Comparison of ENCODE assay signal across 19 cellular contexts in the genomic region with DNA sequence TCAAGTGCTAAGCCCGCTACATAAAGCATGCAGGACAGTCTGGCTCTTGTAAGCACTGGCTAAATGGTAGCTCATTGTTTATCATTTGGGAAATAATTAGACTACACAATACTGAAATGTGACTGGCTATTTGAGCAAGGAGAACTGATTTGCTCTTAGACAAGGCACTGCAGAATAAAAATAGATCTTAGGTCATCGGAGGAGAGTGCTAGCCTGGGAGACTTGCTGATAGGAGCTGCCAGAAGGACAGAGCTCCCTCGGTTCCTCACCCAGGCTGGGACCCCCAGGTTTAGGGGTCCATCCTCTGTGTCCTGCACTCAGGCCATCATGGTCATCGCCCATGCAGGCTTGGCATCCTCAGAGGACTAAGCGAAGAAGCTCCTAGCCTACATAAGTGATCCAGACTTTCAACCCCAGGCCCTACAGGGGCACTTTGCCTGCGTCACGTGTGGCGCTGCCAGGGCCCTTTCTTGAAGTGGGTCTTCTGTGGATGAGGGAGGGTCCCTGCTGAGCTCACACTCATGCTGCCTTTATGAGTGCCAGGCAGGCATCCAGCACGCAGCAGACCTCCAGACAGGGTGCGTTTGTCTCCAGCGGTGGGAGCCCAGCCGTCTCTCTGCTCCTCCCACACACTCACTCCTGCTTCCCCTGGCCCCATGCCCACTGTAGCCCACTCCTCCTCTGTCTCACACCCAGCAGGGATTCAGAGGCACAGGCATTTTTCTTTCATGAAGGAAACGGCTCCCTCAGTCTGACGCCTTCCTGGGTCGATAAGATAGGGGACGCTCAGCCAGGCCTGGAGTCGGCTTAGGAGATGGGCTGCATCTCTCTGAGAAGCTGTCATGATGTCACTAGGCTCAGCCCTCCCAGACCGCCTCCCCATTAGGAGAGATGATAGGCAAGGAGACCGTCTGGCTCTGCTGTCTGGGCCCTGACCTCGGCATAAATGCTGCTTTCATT.
DNase-seq lines count a peak whose midpoint lies in the region; ATAC-seq and TF ChIP-seq lines count a peak whose summit lies in the region.
"Had no signal": no experiment of that assay in that cellular context is flagged by ENCODE, and none has a peak within 500 bp of the region (broad histone marks: within the 10 kb centered on the region; RNA-seq: fewer than 3 reads in every experiment).

No MANE protein-coding gene starts in this region.

- peak overlapping the region; percentile 58 for H3K27ac ChIP-seq in cingulate gyrus (ENCODE audit: low read depth, low read length)
- peak overlapping the region; percentile 43 for H3K27ac ChIP-seq in mesodermal cell (ENCODE audit: low read depth, low read length, severe bottlenecking)
- H3K27ac ChIP-seq: A549, GM23248, SJCRH30, skin epidermis had no signal

- DNase-seq in BE2C = peak; percentile 92
- peak; percentile 37 for DNase-seq in NCI-H2227 treated with DMSO at 0.1 percent for 48 hours (lab: John Stamatoyannopoulos, UW)
- no peak for DNase-seq in stimulated activated CD4-positive, alpha-beta T cell treated with anti-CD3 and anti-CD28 coated beads, Interleukin-1b, Interleukin-23, amount 100 ng/mL, for 48 hours
- no peak for DNase-seq in NCI-H2107 (lab: John Stamatoyannopoulos, UW)
- no peak for DNase-seq in NAMALWA (ENCODE audit: low spot score)
- DNase-seq: activated CD4-positive, alpha-beta T cell treated with anti-CD3 and anti-CD28 coated beads, Interleukin-2, amount 50 U/mL, for 1 hour; CD4-positive, alpha-beta T cell; cerebellar nuclear complex; EL; GM23248; immature natural killer cell; NCI-H2081; SJCRH30 had no signal

- H3K36me3 ChIP-seq in BE2C = no peaks in the 10 kb centered on the region
- no peaks in the 10 kb centered on the region for H3K36me3 ChIP-seq in mesodermal cell (ENCODE audit: control insufficient read depth, insufficient read depth, low read length)
- H3K36me3 ChIP-seq: SJCRH30 had no signal

- WGBS in mesodermal cell (ENCODE audit: insufficient coverage in 2 of 2), 2 experiments = 59 to 65% methylated on average over 10 to 16 of the region's 20 CpGs

- H3K9me3 ChIP-seq in BE2C (no peaks in the 10 kb centered on the region), mesodermal cell (ENCODE audit: control insufficient read depth, low read length) (no peaks in the 10 kb centered on the region)
- H3K9me3 ChIP-seq: A549, SJCRH30 had no signal

- H3K4me3 ChIP-seq in BE2C (ENCODE audit: low read depth, low read length) (peak overlapping the region; percentile 9), mesodermal cell (ENCODE audit: extremely low read depth, insufficient read depth, low read length, poor library complexity, severe bottlenecking) (no peak overlapping the region)
- H3K4me3 ChIP-seq: A549, GM23248, SJCRH30, skin epidermis had no signal

- H3K4me1 ChIP-seq in BE2C (peaks cover 36% of the 10 kb centered on the region), mesodermal cell (ENCODE audit: control insufficient read depth, insufficient read depth, low read length, poor library complexity, severe bottlenecking) (peaks cover 14% of the 10 kb centered on the region)
- H3K4me1 ChIP-seq: A549, SJCRH30 had no signal

- ATAC-seq in HG03442 (IDR thresholded peaks at IDR 0.05; ENCODE audit: unreplicated experiment) = no peak
- ATAC-seq: A549; stimulated activated effector memory CD8-positive, alpha-beta T cell treated with anti-CD3 and anti-CD28 coated beads, Interleukin-12 subunit alpha, Interleukin-12 subunit beta, amount 100 ng/mL, for 72 hours had no signal

- peak; percentile 9; the same call in 1 of the 2 replicates for TF ChIP-seq CTCF in BE2C (IDR thresholded peaks at IDR 0.05; ENCODE audit: low read depth, low read length)

- H3K27me3 ChIP-seq in BE2C = no peaks in the 10 kb centered on the region
- H3K27me3 ChIP-seq: SJCRH30 had no signal

Comparison
In these comparisons a context has a peak if more than half of its experiments do, and no peak if none do; other contexts are left out.
1. DNase-seq: peak in BE2C (single experiment) and NCI-H2227 treated with DMSO at 0.1 percent for 48 hours (single experiment); none in stimulated activated CD4-positive, alpha-beta T cell treated with anti-CD3 and anti-CD28 coated beads, Interleukin-1b, Interleukin-23, amount 100 ng/mL, for 48 hours (single experiment), NCI-H2107 (single experiment) and NAMALWA (single experiment).